In the genomic region with DNA sequence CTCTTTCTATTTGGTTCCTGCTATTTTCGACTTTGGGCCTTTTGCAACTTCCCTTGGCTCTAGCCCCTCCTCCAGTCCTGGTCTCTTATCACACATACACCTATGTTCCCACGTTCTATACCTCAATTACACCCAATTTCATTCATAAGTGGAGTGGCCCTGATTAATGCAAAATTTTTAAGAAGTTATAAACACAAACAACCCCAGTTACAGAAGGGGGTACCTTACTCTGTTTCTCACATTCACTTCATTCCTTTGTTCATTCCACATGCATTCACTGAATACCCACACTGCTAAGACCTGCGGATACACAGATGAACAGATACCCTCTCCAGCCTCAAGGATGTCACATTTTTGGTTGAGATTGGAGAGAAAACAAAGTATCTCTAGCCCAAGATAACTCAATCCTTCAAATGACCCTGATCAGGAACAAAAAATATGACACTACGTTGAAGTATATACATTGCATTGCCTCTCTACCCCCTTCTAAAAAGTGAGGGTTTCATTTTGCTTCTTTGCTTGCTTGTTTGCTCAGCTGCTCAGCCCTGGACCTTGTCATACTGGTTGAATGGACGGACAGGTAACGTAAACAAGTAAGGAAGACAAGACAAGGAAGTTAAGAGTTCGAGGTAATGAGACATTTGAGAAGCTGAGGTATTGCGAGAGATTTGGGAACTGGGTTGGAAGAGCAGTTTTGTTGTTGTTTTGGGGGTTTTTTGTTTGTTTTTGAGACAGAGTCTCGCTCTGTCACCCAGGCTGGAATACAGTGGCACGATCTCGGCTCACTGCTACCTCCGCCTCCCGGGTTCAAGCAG, we compare ENCODE assay signal across 12 cellular contexts. TPM values are rescaled to one million over a fixed set of nuclear protein-coding genes. Genes with fewer than 3 reads are reported as not detected.
A peak's percentile ranks its signal among the peaks of the same experiment; 100 is the strongest.
DNase-seq lines count a peak whose midpoint lies in the region; ATAC-seq lines count a peak whose summit lies in the region.
"Had no signal": no experiment of that assay in that cellular context is flagged by ENCODE, and none has a peak within 500 bp of the region (broad histone marks: within the 10 kb centered on the region; RNA-seq: fewer than 3 reads in every experiment).

No MANE protein-coding gene starts in this region.

- no peak overlapping the region for H3K4me3 ChIP-seq in CD8-positive, alpha-beta memory T cell (ENCODE audit: low read length)
- H3K4me3 ChIP-seq: HAP-1, smooth muscle cell had no signal

- no peaks in the 10 kb centered on the region for H3K9me3 Mint-ChIP-seq in CD8-positive, alpha-beta memory T cell
- H3K9me3 Mint-ChIP-seq in memory B cell: no peaks in the 10 kb centered on the region

- H3K27me3 ChIP-seq in CD8-positive, alpha-beta memory T cell (ENCODE audit: insufficient read depth, low read length, poor library complexity, severe bottlenecking): no peaks in the 10 kb centered on the region

- peak overlapping the region in 1 of 7 donors; percentile 34 for H3K4me3 Mint-ChIP-seq in CD8-positive, alpha-beta memory T cell
- peak overlapping the region; percentile 52 for H3K4me3 Mint-ChIP-seq in T-helper 17 cell
- H3K4me3 Mint-ChIP-seq in memory B cell: peak overlapping the region; percentile 49

- H3K4me1 ChIP-seq in CD8-positive, alpha-beta memory T cell (ENCODE audit: insufficient read depth, low read length): peaks cover 24% of the 10 kb centered on the region

- ATAC-seq in T-helper 17 cell: no peak
- no peak for ATAC-seq in memory B cell (ENCODE audit: low read depth)
- ATAC-seq in HG02970 (IDR thresholded peaks at IDR 0.05; ENCODE audit: low FRiP score, unreplicated experiment): no peak
- ATAC-seq in GM21576 (IDR thresholded peaks at IDR 0.05; ENCODE audit: unreplicated experiment): no peak

- peaks cover 26 to 48% (median 32%) of the 10 kb centered on the region in 3 donors for H3K4me1 Mint-ChIP-seq in CD8-positive, alpha-beta memory T cell
- H3K4me1 Mint-ChIP-seq in T-helper 17 cell (peaks cover 19% of the 10 kb centered on the region), memory B cell (peaks cover 50% of the 10 kb centered on the region)

- H3K36me3 Mint-ChIP-seq in CD8-positive, alpha-beta memory T cell: no peaks in the 10 kb centered on the region
- H3K36me3 Mint-ChIP-seq in T-helper 17 cell (ENCODE audit: low read depth) (no peaks in the 10 kb centered on the region), memory B cell (no peaks in the 10 kb centered on the region)

- H3K27ac Mint-ChIP-seq in CD8-positive, alpha-beta memory T cell: peak overlapping the region in 7 of 8 donors; percentile 52 to 91 (median 76)
- H3K27ac Mint-ChIP-seq in T-helper 17 cell (peak overlapping the region; percentile 39), memory B cell (peak overlapping the region; percentile 97)

- H3K36me3 ChIP-seq in CD8-positive, alpha-beta memory T cell (ENCODE audit: insufficient read depth, low read length): no peaks in the 10 kb centered on the region
- H3K36me3 ChIP-seq: HAP-1 had no signal

- peak overlapping the region; percentile 6 for H3K27ac ChIP-seq in CD8-positive, alpha-beta memory T cell (ENCODE audit: low read depth, low read length)

- no peaks in the 10 kb centered on the region for H3K9me3 ChIP-seq in CD8-positive, alpha-beta memory T cell (ENCODE audit: low read length)
- H3K9me3 ChIP-seq in T-helper 17 cell (ENCODE audit: control insufficient read depth, low read length, poor library complexity, severe bottlenecking): no peaks in the 10 kb centered on the region
- H3K9me3 ChIP-seq: HAP-1 had no signal

- DNase-seq in CD8-positive, alpha-beta memory T cell: no peak
- peak; percentile 58 to 77 for DNase-seq in Kasumi-1 (lab: John Stamatoyannopoulos, UW)
- DNase-seq in T-helper 17 cell: no peak
- DNase-seq in memory B cell (ENCODE audit: low spot score in 2 of 2): no peak
- no peak for DNase-seq in foreskin melanocyte
- DNase-seq in globus pallidus (ENCODE audit: low spot score): no peak
- DNase-seq: Right ventricle myocardium superior had no signal

- CTCF ChIA-PET in CD8-positive, alpha-beta memory T cell (lab: Charles Lee): no interaction called here

- H3K27me3 Mint-ChIP-seq in CD8-positive, alpha-beta memory T cell: peaks cover 0 to 2% of the 10 kb centered on the region in 2 donors
- H3K27me3 Mint-ChIP-seq in T-helper 17 cell (no peaks in the 10 kb centered on the region), memory B cell (no peaks in the 10 kb centered on the region)

- POLR2A ChIA-PET in CD8-positive, alpha-beta memory T cell (lab: Charles Lee): no interaction called here

RNA-seq across cellular contexts. Expression of gene VPS37C, which starts 3.6 kb away (rescaled TPM):
- 10 to 100 TPM in 1 of 2 experiments, 1 to 10 TPM in 1; 8.4 to 10.3 TPM for total RNA-seq in CD8-positive, alpha-beta memory T cell
- 1.3 TPM for polyA plus RNA-seq in CD8-positive, alpha-beta memory T cell
- total RNA-seq in T-helper 17 cell: 1 to 10 TPM; 3.5 to 5.6 TPM

RNA-seq across cellular contexts. Expression of gene PGA3, which starts 38.5 kb away (rescaled TPM):
- total RNA-seq in CD8-positive, alpha-beta memory T cell: not detected
- not detected for polyA plus RNA-seq in CD8-positive, alpha-beta memory T cell
- not detected for total RNA-seq in T-helper 17 cell
- total RNA-seq: glomerular endothelial cell, Right ventricle myocardium superior, smooth muscle cell had no signal
- polyA plus RNA-seq: smooth muscle cell had no signal

RNA-seq across cellular contexts. Expression of gene PGA4, which starts 57.3 kb away (rescaled TPM):
- not detected for total RNA-seq in CD8-positive, alpha-beta memory T cell
- polyA plus RNA-seq in CD8-positive, alpha-beta memory T cell: not detected
- not detected for total RNA-seq in T-helper 17 cell
- total RNA-seq: glomerular endothelial cell, smooth muscle cell had no signal
- polyA plus RNA-seq: smooth muscle cell had no signal

Comparison
In these comparisons a context has a peak if more than half of its experiments do, and no peak if none do; other contexts are left out.
1. DNase-seq: peak in Kasumi-1 (2 of 2); none in CD8-positive, alpha-beta memory T cell (0 of 5), T-helper 17 cell (0 of 3), memory B cell (0 of 2), foreskin melanocyte (single experiment) and globus pallidus (single experiment).
2. H3K27ac Mint-ChIP-seq: peak in every context shown above with its lines; median percentile 97 in memory B cell; 76 in CD8-positive, alpha-beta memory T cell; 39 in T-helper 17 cell.